ENCODE assay signal across 1 cellular context in genomic region chr2:27093430-27094352, GRCh38.
TF ChIP-seq lines count a peak whose summit lies in the region.

No MANE protein-coding gene starts in this region.

TF ChIP-seq in HepG2, 621 proteins besides CTCF, POLR2A, EP300 and RAD21 (continued from another document and continues in another):
- no peak for TF ChIP-seq ZHX2 (IDR thresholded peaks at IDR 0.05; ENCODE audit: low read depth)
- TF ChIP-seq ZHX2 (CRISPR knock-in tag; IDR thresholded peaks at IDR 0.05; ENCODE audit: borderline replicate concordance): no peak
- peak; percentile 72; the same call in 1 of the 2 replicates for TF ChIP-seq KAT8 (CRISPR knock-in tag; IDR thresholded peaks at IDR 0.05)
- TF ChIP-seq TBL1XR1 (IDR thresholded peaks at IDR 0.05; ENCODE audit: borderline replicate concordance, low read length, partially characterized antibody): no peak
- TF ChIP-seq ZNF30 (CRISPR knock-in tag; IDR thresholded peaks at IDR 0.05): no peak
- TF ChIP-seq ZNF510 (CRISPR knock-in tag; IDR thresholded peaks at IDR 0.05; ENCODE audit: low read depth): peak; percentile 91
- 0 out of 2 replicates have a peak, but pooled peaks have one; percentile 5 for TF ChIP-seq CENPT (CRISPR knock-in tag; IDR thresholded peaks at IDR 0.05; ENCODE audit: low read depth)
- peak; percentile 89 for TF ChIP-seq ZNF292 (CRISPR knock-in tag; IDR thresholded peaks at IDR 0.05; ENCODE audit: borderline replicate concordance, low read depth)
- no peak for TF ChIP-seq ATAD3A (CRISPR knock-in tag; IDR thresholded peaks at IDR 0.05)
- peak; percentile 84 for TF ChIP-seq ZBTB7B (CRISPR knock-in tag; IDR thresholded peaks at IDR 0.05)
- TF ChIP-seq ZBTB2 (CRISPR knock-in tag; IDR thresholded peaks at IDR 0.05; ENCODE audit: low read depth): no peak
- no peak for TF ChIP-seq PREB (CRISPR knock-in tag; IDR thresholded peaks at IDR 0.05)
- TF ChIP-seq SATB2 (CRISPR knock-in tag; IDR thresholded peaks at IDR 0.05): no peak
- TF ChIP-seq SMAD9 (CRISPR knock-in tag; IDR thresholded peaks at IDR 0.05): no peak
- TF ChIP-seq ZNF530 (CRISPR knock-in tag; IDR thresholded peaks at IDR 0.05; ENCODE audit: low read depth): no peak
- peak; percentile 83; the same call in 1 of the 2 replicates for TF ChIP-seq ZBTB39 (CRISPR knock-in tag; IDR thresholded peaks at IDR 0.05)
- TF ChIP-seq HDAC2 (CRISPR knock-in tag; IDR thresholded peaks at IDR 0.05): peak; percentile 95
- TF ChIP-seq ZNF598 (CRISPR knock-in tag; IDR thresholded peaks at IDR 0.05; ENCODE audit: borderline replicate concordance): peak; percentile 92
- TF ChIP-seq HDAC6 (IDR thresholded peaks at IDR 0.05; ENCODE audit: low read depth, low read length): no peak
- TF ChIP-seq HNRNPUL1 (IDR thresholded peaks at IDR 0.05; ENCODE audit: low read depth, low read length): peak; percentile 98
- TF ChIP-seq ZNF337 (CRISPR knock-in tag; IDR thresholded peaks at IDR 0.05; ENCODE audit: borderline replicate concordance, low read depth): no peak
- peak; percentile 96 for TF ChIP-seq MED1 (CRISPR knock-in tag; IDR thresholded peaks at IDR 0.05)
- TF ChIP-seq ASH2L (IDR thresholded peaks at IDR 0.05; ENCODE audit: insufficient read length, low read depth, low read length): peak; percentile 55
- TF ChIP-seq BRD4 (CRISPR knock-in tag; IDR thresholded peaks at IDR 0.05): peak; percentile 99
- no peak for TF ChIP-seq ZBTB42 (CRISPR knock-in tag; IDR thresholded peaks at IDR 0.05)
- TF ChIP-seq ESRRA (CRISPR knock-in tag; IDR thresholded peaks at IDR 0.05; ENCODE audit: low read depth): peak; percentile 82
- TF ChIP-seq ZNF282 (IDR thresholded peaks at IDR 0.05; ENCODE audit: partially characterized antibody): no peak
- TF ChIP-seq ARID4A (CRISPR knock-in tag; IDR thresholded peaks at IDR 0.05; ENCODE audit: borderline replicate concordance): peak; percentile 61
- TF ChIP-seq ZNF512 (CRISPR knock-in tag; IDR thresholded peaks at IDR 0.05): no peak; the same call in 1 of the 2 replicates
- TF ChIP-seq GPN1 (CRISPR knock-in tag; IDR thresholded peaks at IDR 0.05; ENCODE audit: borderline replicate concordance): no peak
- peak; percentile 87 for TF ChIP-seq HNF4A (CRISPR knock-in tag; IDR thresholded peaks at IDR 0.05)
- TF ChIP-seq HNRNPK (IDR thresholded peaks at IDR 0.05; ENCODE audit: low read depth, low read length, poor library complexity, severe bottlenecking): no peak
- TF ChIP-seq FLYWCH1 (CRISPR knock-in tag; IDR thresholded peaks at IDR 0.05): no peak
- peak; percentile 80; the same call in 1 of the 2 replicates for TF ChIP-seq TMF1 (CRISPR knock-in tag; IDR thresholded peaks at IDR 0.05; ENCODE audit: low read depth)
- TF ChIP-seq ZFP36L2 (CRISPR knock-in tag; IDR thresholded peaks at IDR 0.05): 0 out of 2 replicates have a peak, but pooled peaks have one; percentile 21
- peak; percentile 85 for TF ChIP-seq ELF3 (CRISPR knock-in tag; IDR thresholded peaks at IDR 0.05)
- no peak for TF ChIP-seq ZBTB49 (CRISPR knock-in tag; IDR thresholded peaks at IDR 0.05; ENCODE audit: borderline replicate concordance)
- peak; percentile 96 for TF ChIP-seq MIXL1 (CRISPR knock-in tag; IDR thresholded peaks at IDR 0.05)
- TF ChIP-seq ZNF256 (CRISPR knock-in tag; conservative IDR thresholded peaks at IDR 0.05): 0 out of 2 replicates have a peak, but pooled peaks have one; percentile 63
- no peak for TF ChIP-seq PRDM4 (CRISPR knock-in tag; IDR thresholded peaks at IDR 0.05; ENCODE audit: borderline replicate concordance)
- TF ChIP-seq ZNF556 (CRISPR knock-in tag; IDR thresholded peaks at IDR 0.05; ENCODE audit: borderline replicate concordance): 0 out of 2 replicates have a peak, but pooled peaks have one; percentile 15
